21 cellular contexts compared by ENCODE assay signal in the genomic region with DNA sequence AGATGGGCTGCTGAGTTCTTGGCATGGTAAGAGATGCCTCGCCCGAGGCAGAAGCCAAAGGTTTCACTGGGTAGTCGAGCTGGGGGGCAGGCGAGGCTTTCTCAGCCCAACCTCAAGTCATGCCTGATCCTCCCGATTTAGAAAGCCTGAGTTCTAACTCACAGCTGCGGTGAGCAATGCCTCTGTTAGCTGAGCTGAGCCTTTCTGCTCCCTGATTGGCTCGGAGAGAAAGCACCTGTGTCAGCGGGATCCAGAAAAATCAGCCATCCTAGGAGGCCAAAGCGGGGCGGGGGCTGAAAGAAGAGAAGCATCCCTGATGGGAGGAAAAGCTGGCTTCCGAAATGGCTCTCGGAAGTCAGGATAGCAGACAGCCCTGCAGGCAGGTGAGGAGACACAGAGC.
"Had no signal": no experiment of that assay in that cellular context is flagged by ENCODE, and none has a peak within 500 bp of the region (broad histone marks: within the 10 kb centered on the region; RNA-seq: fewer than 3 reads in every experiment).

No MANE protein-coding gene starts in this region.

- H3K4me3 ChIP-seq: body of pancreas, esophagus squamous epithelium, hepatocyte, lung, prostate gland, suprapubic skin, transverse colon had no signal

- ATAC-seq: body of pancreas, left lobe of liver, right cardiac atrium had no signal

- H2AFZ ChIP-seq: hepatocyte had no signal

- DNase-seq: activated CD4-positive, alpha-beta T cell treated with anti-CD3 and anti-CD28 coated beads for 1 hour; activated CD4-positive, alpha-beta T cell treated with anti-CD3 and anti-CD28 coated beads, Interleukin-2, amount 50 U/mL, for 4 hours; activated gamma-delta T cell treated with Interleukin-2 at 50 U/mL for 16 hours; body of pancreas; cortex of kidney; effector CD4-positive, alpha-beta T cell; esophagus squamous epithelium; kidney; right cardiac atrium; transverse colon had no signal

- H3K9me3 Mint-ChIP-seq: activated T-helper 1 cell treated with anti-CD3 and anti-CD28 coated beads, Interleukin-12 subunit alpha, Interleukin-12 subunit beta, Interleukin-2, Interleukin-4 antibody, amounts not matched to agents 30 ng/mL and 10 ng/mL and 1 ng/mL, durations not matched to agents 14 hours and 24 hours and 36 hours; nephron had no signal

- H3K36me3 Mint-ChIP-seq: activated naive CD8-positive, alpha-beta T cell had no signal

- H3K27me3 ChIP-seq: transverse colon had no signal

- H3K27ac ChIP-seq: body of pancreas, esophagus squamous epithelium, hepatocyte, prostate gland, suprapubic skin, transverse colon, VCaP had no signal

- H3K4me2 ChIP-seq: hepatocyte had no signal

- H3K4me1 ChIP-seq: body of pancreas, esophagus squamous epithelium, prostate gland, suprapubic skin, transverse colon had no signal

- H3K9me3 ChIP-seq: body of pancreas, esophagus squamous epithelium, prostate gland, suprapubic skin, transverse colon had no signal

- H3K27ac Mint-ChIP-seq: activated naive CD8-positive, alpha-beta T cell; activated T-helper 1 cell treated with anti-CD3 and anti-CD28 coated beads, Interleukin-12 subunit alpha, Interleukin-12 subunit beta, Interleukin-2, Interleukin-4 antibody, amounts not matched to agents 30 ng/mL and 10 ng/mL and 1 ng/mL, durations not matched to agents 14 hours and 24 hours and 36 hours; nephron; stimulated activated naive CD8-positive, alpha-beta T cell treated with anti-CD3 and anti-CD28 coated beads, Interleukin-15, Interleukin-2, amounts not matched to agents 100 ng/mL and 50 ng/mL, for 24 hours; T-helper 1 cell treated with Interleukin-12 subunit alpha and Interleukin-12 subunit beta and Interleukin-4 antibody, amounts not matched to agents 30 μg/mL and 1 μg/mL, for 36 hours had no signal

- H3K79me2 ChIP-seq: hepatocyte had no signal

- H3K4me3 Mint-ChIP-seq: activated naive CD8-positive, alpha-beta T cell; activated T-helper 1 cell treated with anti-CD3 and anti-CD28 coated beads, Interleukin-12 subunit alpha, Interleukin-12 subunit beta, Interleukin-2, Interleukin-4 antibody, amounts not matched to agents 30 ng/mL and 10 ng/mL and 1 ng/mL, durations not matched to agents 14 hours and 24 hours and 36 hours; nephron; stimulated activated naive CD8-positive, alpha-beta T cell treated with anti-CD3 and anti-CD28 coated beads, Interleukin-15, Interleukin-2, amounts not matched to agents 100 ng/mL and 50 ng/mL, for 24 hours; T-helper 1 cell treated with Interleukin-12 subunit alpha and Interleukin-12 subunit beta and Interleukin-4 antibody, amounts not matched to agents 30 μg/mL and 1 μg/mL, for 36 hours had no signal

- H3K36me3 ChIP-seq: esophagus squamous epithelium, prostate gland, suprapubic skin, transverse colon had no signal

- H3K4me1 Mint-ChIP-seq: nephron had no signal
